In the genomic region with DNA sequence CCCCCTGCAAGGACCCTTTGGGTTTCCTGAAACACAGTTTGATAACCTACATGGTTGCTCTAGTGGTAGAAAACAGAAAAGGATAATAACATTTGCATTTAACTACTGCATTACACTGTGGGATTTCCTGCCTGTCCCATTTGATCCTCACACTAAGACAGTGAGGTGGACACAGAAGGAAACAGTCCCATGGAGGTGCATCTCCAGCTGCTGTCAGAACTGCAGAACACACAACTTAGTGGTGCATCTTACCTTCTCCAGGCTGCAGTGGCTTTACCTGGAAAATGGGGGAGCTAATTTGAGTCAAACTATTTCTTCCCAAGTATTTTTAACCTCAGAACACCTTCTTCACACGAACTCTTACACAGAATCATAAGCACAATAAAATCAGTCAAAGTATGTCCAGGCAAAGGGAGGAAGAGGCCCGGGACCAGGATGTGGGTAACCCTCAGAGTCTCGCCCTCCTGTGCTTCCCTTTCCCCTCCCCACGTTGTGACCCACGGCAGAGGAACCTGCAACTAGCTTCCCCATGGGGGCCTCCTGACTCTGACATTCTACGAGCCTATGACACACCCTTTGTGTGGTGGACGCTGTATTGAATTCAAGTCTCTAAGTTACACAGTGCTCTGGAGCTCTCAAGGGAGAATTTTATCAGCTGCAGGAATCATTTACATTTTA, we compare ENCODE assay signal across 8 cellular contexts. TPM values are rescaled to one million over a fixed set of nuclear protein-coding genes. Genes with fewer than 3 reads are reported as not detected.
DNase-seq lines count a peak whose midpoint lies in the region; ATAC-seq and TF ChIP-seq lines count a peak whose summit lies in the region.

No MANE protein-coding gene starts in this region.

- DNase-seq in GM10248 (ENCODE audit: extremely low spot score) (peak; percentile 35), GM20000 (ENCODE audit: low spot score) (peak; percentile 52), KG1 (lab: John Stamatoyannopoulos, UW) (peak; percentile 72), endodermal cell (no peak), cortex of kidney (lab: John Stamatoyannopoulos, UW) (no peak), stomach (no peak)
- no peak for DNase-seq in activated effector memory CD4-positive, alpha-beta T cell treated with anti-CD3 and anti-CD28 coated beads, Interleukin-2, amount 50 U/mL, for 16 hours

- CTCF ChIA-PET in GM10248 (lab: Yijun Ruan, JAX): interaction anchor here (1.1 to 3.2 kb wide), 8 partner anchors 10 to 609 kb away, joined by 3 to 14 read pairs (median 4); no protein-coding TSS in a partner anchor

- no peak overlapping the region for H3K4me3 Mint-ChIP-seq in endodermal cell

- no peak for TF ChIP-seq EP300 in stomach (IDR thresholded peaks at IDR 0.05)

- ATAC-seq in HG02571 (IDR thresholded peaks at IDR 0.05; ENCODE audit: unreplicated experiment): no peak

- intact Hi-C loops in stomach (cut with DNase I; ENCODE audit: low total_unique reads): no loop called here

- H3K4me1 ChIP-seq in endodermal cell (ENCODE audit: control insufficient read depth, insufficient read depth, low read length) (no peaks in the 10 kb centered on the region), stomach (peaks cover 0 to 18% (median 0%) of the 10 kb centered on the region in 4 donors)

- TF ChIP-seq CTCF in GM10248 (IDR thresholded peaks at IDR 0.05; ENCODE audit: control extremely low read depth, extremely low read depth, low read depth, missing control alignments): no peak
- no peak for TF ChIP-seq CTCF in GM20000 (IDR thresholded peaks at IDR 0.05; ENCODE audit: extremely low read depth, missing control alignments)
- no peak for TF ChIP-seq CTCF in endodermal cell (conservative IDR thresholded peaks at IDR 0.05)
- TF ChIP-seq CTCF in stomach (IDR thresholded peaks at IDR 0.05): no peak

- H3K27ac ChIP-seq in endodermal cell (ENCODE audit: low read depth, low read length): no peak overlapping the region
- no peak overlapping the region for H3K27ac ChIP-seq in stomach

- H3K27ac Mint-ChIP-seq in endodermal cell: peak overlapping the region; percentile 24

- peaks cover 37% of the 10 kb centered on the region for H3K4me1 Mint-ChIP-seq in endodermal cell

- H3K9me3 ChIP-seq in endodermal cell (ENCODE audit: control insufficient read depth, low read length) (peaks cover 17% of the 10 kb centered on the region), stomach (no peaks in the 10 kb centered on the region)

- peaks cover 60% of the 10 kb centered on the region for H3K36me3 Mint-ChIP-seq in endodermal cell (ENCODE audit: low read depth)

- no peak overlapping the region for H3K4me3 ChIP-seq in endodermal cell (ENCODE audit: low read length)
- H3K4me3 ChIP-seq in stomach: no peak overlapping the region

- POLR2A ChIA-PET in GM10248 (lab: Yijun Ruan, JAX): no interaction called here

- TF ChIP-seq POLR2A in stomach (IDR thresholded peaks at IDR 0.05): no peak

- no peak overlapping the region for H3K9ac ChIP-seq in endodermal cell (ENCODE audit: extremely low read depth, low read length, poor library complexity, severe bottlenecking)

- H3K27me3 Mint-ChIP-seq in endodermal cell (ENCODE audit: insufficient read depth): no peaks in the 10 kb centered on the region

- WGBS in endodermal cell (ENCODE audit: insufficient coverage in 1 of 2, insufficient read length in 1 of 2), 2 experiments: 91% methylated on average over 5 to 7 of the region's 7 CpGs
- 54 to 74% (median 61%) methylated on average over 7 of the region's 7 CpGs for WGBS in stomach, 5 donors

- H3K27me3 ChIP-seq in endodermal cell (ENCODE audit: control insufficient read depth, insufficient read depth, low read length, poor library complexity, severe bottlenecking): no peaks in the 10 kb centered on the region
- no peaks in the 10 kb centered on the region for H3K27me3 ChIP-seq in stomach

- no peaks in the 10 kb centered on the region for H3K9me3 Mint-ChIP-seq in endodermal cell

- H3K36me3 ChIP-seq in endodermal cell (ENCODE audit: control insufficient read depth, insufficient read depth, low read length) (peaks cover 74% of the 10 kb centered on the region), stomach (peaks cover 10 to 36% (median 35%) of the 10 kb centered on the region in 4 donors)

RNA-seq across cellular contexts. Expression of a gene that starts 33.7 kb away (rescaled TPM):
- 100 to 1,000 TPM; 110 to 112 TPM for total RNA-seq in endodermal cell
- 95.9 TPM for polyA plus RNA-seq in endodermal cell (2013, experiment 1 of 2)
- 93.6 TPM for polyA plus RNA-seq in endodermal cell (2013, experiment 2 of 2)
- total RNA-seq in stomach: 10 to 100 TPM in 4 of 5 donors, under 1 TPM in 1; 0.87 to 57.2 (median 37.1) TPM
- polyA plus RNA-seq in stomach: 10 to 100 TPM; 11.7 to 16.8 (median 14.5) TPM

Comparison
In these comparisons a context has a peak if more than half of its experiments do, and no peak if none do; other contexts are left out.
1. DNase-seq: peak in GM10248 (single experiment), GM20000 (single experiment) and KG1 (single experiment); none in endodermal cell (single experiment), cortex of kidney (single experiment), activated effector memory CD4-positive, alpha-beta T cell treated with anti-CD3 and anti-CD28 coated beads, Interleukin-2, amount 50 U/mL, for 16 hours (single experiment) and stomach (single experiment).